In genomic region chr3:53295410-53295809, GRCh38 we compare ENCODE assay signal across 3 cellular contexts.
TF ChIP-seq lines count a peak whose summit lies in the region.

No MANE protein-coding gene starts in this region.

TF ChIP-seq in SK-N-SH, 30 proteins besides CTCF, POLR2A, EP300 and RAD21:
- TF ChIP-seq GATA2 (CRISPR knock-in tag; IDR thresholded peaks at IDR 0.05) (peak; percentile 14; the same call in 1 of the 2 replicates), NRF1 (IDR thresholded peaks at IDR 0.05; ENCODE audit: low read depth, low read length) (no peak)

TF ChIP-seq in SK-N-SH treated with all-trans-retinoic acid at 6 μM for 48 hours, 23 proteins besides CTCF, POLR2A, EP300 and RAD21:
- no peak for TF ChIP-seq PPARA (CRISPR knock-in tag; IDR thresholded peaks at IDR 0.05; ENCODE audit: borderline replicate concordance)
- TF ChIP-seq TOX (CRISPR knock-in tag; IDR thresholded peaks at IDR 0.05; ENCODE audit: borderline replicate concordance) = no peak

TF ChIP-seq in HepG2, 621 proteins besides CTCF, POLR2A, EP300 and RAD21:
- TF ChIP-seq CENPBD1 (CRISPR knock-in tag; IDR thresholded peaks at IDR 0.05; ENCODE audit: borderline replicate concordance, low read depth) = no peak
- no peak for TF ChIP-seq KDM3A (CRISPR knock-in tag; IDR thresholded peaks at IDR 0.05; ENCODE audit: low read depth)
- no peak for TF ChIP-seq TAF15 (IDR thresholded peaks at IDR 0.05; ENCODE audit: low read depth, low read length, poor library complexity, severe bottlenecking)
- TF ChIP-seq ELF1 (CRISPR knock-in tag; IDR thresholded peaks at IDR 0.05) = no peak
- peak; percentile 28; the same call in 1 of the 2 replicates for TF ChIP-seq TBX2 (CRISPR knock-in tag; IDR thresholded peaks at IDR 0.05; ENCODE audit: borderline replicate concordance)
- no peak for TF ChIP-seq SOX13 (IDR thresholded peaks at IDR 0.05)
- peak in 1 of 2 experiments; percentile 49; a peak in 1 of 4 replicates for TF ChIP-seq SOX13 (CRISPR knock-in tag; conservative IDR thresholded peaks at IDR 0.05 in 1 of 2, IDR thresholded peaks at IDR 0.05 in 1 of 2)
- TF ChIP-seq GATAD2A (CRISPR knock-in tag; IDR thresholded peaks at IDR 0.05) = peak; percentile 42
- no peak for TF ChIP-seq MED13 (CRISPR knock-in tag; IDR thresholded peaks at IDR 0.05)
- peak; percentile 25; the same call in 1 of the 2 replicates for TF ChIP-seq TCF7 (IDR thresholded peaks at IDR 0.05; ENCODE audit: low read depth)
- TF ChIP-seq HNF4A (CRISPR knock-in tag; IDR thresholded peaks at IDR 0.05) = peak; percentile 31; the same call in 1 of the 2 replicates
- peak; percentile 50 for TF ChIP-seq NR2F6 (IDR thresholded peaks at IDR 0.05)
- TF ChIP-seq NR2F6 (CRISPR knock-in tag; IDR thresholded peaks at IDR 0.05) = peak; percentile 67
- peak; percentile 12; the same call in 1 of the 2 replicates for TF ChIP-seq CEBPB (IDR thresholded peaks at IDR 0.05; ENCODE audit: borderline replicate concordance, low read depth, low read length)
- peak; percentile 30; the same call in 1 of the 2 replicates for TF ChIP-seq SAP130 (CRISPR knock-in tag; IDR thresholded peaks at IDR 0.05; ENCODE audit: low read depth)
- TF ChIP-seq RXRB (CRISPR knock-in tag; IDR thresholded peaks at IDR 0.05; ENCODE audit: borderline replicate concordance) = peak; percentile 22; the same call in 1 of the 2 replicates
- TF ChIP-seq ZUFSP (CRISPR knock-in tag; IDR thresholded peaks at IDR 0.05; ENCODE audit: borderline replicate concordance) = no peak
- TF ChIP-seq ATF4 (CRISPR knock-in tag; IDR thresholded peaks at IDR 0.05) = 0 out of 4 replicates have a peak, but pooled peaks of 1 of the 2 experiments have one; percentile 47
- TF ChIP-seq KDM1A (CRISPR knock-in tag; IDR thresholded peaks at IDR 0.05) = no peak
- peak; percentile 45 for TF ChIP-seq BCL6 (CRISPR knock-in tag; IDR thresholded peaks at IDR 0.05)
- TF ChIP-seq MTF2 (CRISPR knock-in tag; IDR thresholded peaks at IDR 0.05; ENCODE audit: borderline replicate concordance) = no peak
- no peak for TF ChIP-seq ZHX1 (CRISPR knock-in tag; IDR thresholded peaks at IDR 0.05; ENCODE audit: low read depth)
- 0 out of 2 replicates have a peak, but pooled peaks have one; percentile 23 for TF ChIP-seq ARID5B (CRISPR knock-in tag; IDR thresholded peaks at IDR 0.05)
- TF ChIP-seq ARID3A (IDR thresholded peaks at IDR 0.05; ENCODE audit: low read depth, low read length) = no peak
- TF ChIP-seq RARA (CRISPR knock-in tag; IDR thresholded peaks at IDR 0.05) = peak; percentile 67
- no peak for TF ChIP-seq CENPX (CRISPR knock-in tag; IDR thresholded peaks at IDR 0.05)
- no peak for TF ChIP-seq ATF7 (IDR thresholded peaks at IDR 0.05)
- TF ChIP-seq ATF7 (CRISPR knock-in tag; IDR thresholded peaks at IDR 0.05) = no peak
- TF ChIP-seq IRF1 (CRISPR knock-in tag; IDR thresholded peaks at IDR 0.05; ENCODE audit: low read depth) = no peak
